19 cellular contexts compared by ENCODE assay signal in genomic region chr16:71880176-71880575, GRCh38. TPM values are rescaled to one million over a fixed set of nuclear protein-coding genes. Genes with fewer than 3 reads are reported as not detected.
A peak's percentile ranks its signal among the peaks of the same experiment; 100 is the strongest.
DNase-seq lines count a peak whose midpoint lies in the region; ATAC-seq and TF ChIP-seq lines count a peak whose summit lies in the region.
"Had no signal": no experiment of that assay in that cellular context is flagged by ENCODE, and none has a peak within 500 bp of the region (broad histone marks: within the 10 kb centered on the region; RNA-seq: fewer than 3 reads in every experiment).

No MANE protein-coding gene starts in this region.

- DNase-seq in Kasumi-1 (lab: John Stamatoyannopoulos, UW) (peak; percentile 94 to 95), SKM-1 (lab: John Stamatoyannopoulos, UW; ENCODE audit: unreplicated experiment) (peak; percentile 66), midbrain (lab: John Stamatoyannopoulos, UW) (peak; percentile 20), HFFc6 (no peak), glomerular visceral epithelial cell (ENCODE audit: extremely low spot score) (no peak)
- DNase-seq in stimulated activated CD4-positive, alpha-beta T cell treated with anti-CD3 and anti-CD28 coated beads, Interleukin-1b, Interleukin-23, amount 100 ng/mL, for 48 hours: no peak
- DNase-seq: activated CD4-positive, alpha-beta T cell treated with anti-CD3 and anti-CD28 coated beads for 4 hours; activated naive CD4-positive, alpha-beta T cell treated with anti-CD3 and anti-CD28 coated beads, Interleukin-2, amount 10 ng/mL, durations not matched to agents 7 days and 5 days; brain microvascular endothelial cell; DMS153; GOT3; left cardiac atrium; NCI-H1436 treated with DMSO at 0.1 percent for 48 hours; NCI-H82; uterus had no signal

- no peaks in the 10 kb centered on the region for H3K9me3 ChIP-seq in BLaER1
- H3K9me3 ChIP-seq: uterus had no signal

- peaks cover 49% of the 10 kb centered on the region for H3K4me1 ChIP-seq in BLaER1
- H3K4me1 ChIP-seq: uterus had no signal

- H3K27ac Mint-ChIP-seq in HFFc6: no peak overlapping the region

- no peaks in the 10 kb centered on the region; the same call in none of the 2 replicates for H3K27me3 Mint-ChIP-seq in HFFc6 (ENCODE audit: insufficient read depth)

- H4K20me1 ChIP-seq in BLaER1: peaks cover 39% of the 10 kb centered on the region

- peaks cover 45% of the 10 kb centered on the region for H3K36me3 ChIP-seq in BLaER1
- H3K36me3 ChIP-seq: uterus had no signal

- no peaks in the 10 kb centered on the region; the same call in 1 of the 2 replicates for H3K36me3 Mint-ChIP-seq in HFFc6 (ENCODE audit: low read depth)

- peaks cover 20% of the 10 kb centered on the region for H3K4me1 Mint-ChIP-seq in HFFc6 (ENCODE audit: low read depth)

- peak overlapping the region; percentile 71 for H3K27ac ChIP-seq in BLaER1
- H3K27ac ChIP-seq: brain microvascular endothelial cell, KMS-11, RWPE1, uterus had no signal

- no peaks in the 10 kb centered on the region for H3K9me3 Mint-ChIP-seq in HFFc6
- H3K9me3 Mint-ChIP-seq: activated naive CD4-positive, alpha-beta T cell treated with anti-CD3 and anti-CD28 coated beads, Interleukin-2, amount 10 ng/mL, durations not matched to agents 7 days and 5 days had no signal

- H3K4me3 ChIP-seq in BLaER1: peak overlapping the region; percentile 97; the same call in 1 of the 2 replicates
- H3K4me3 ChIP-seq: uterus had no signal

- H3K4me2 ChIP-seq in BLaER1: peak overlapping the region; percentile 96
- H3K4me2 ChIP-seq: KMS-11 had no signal

- peak overlapping the region; percentile 2; the same call in 1 of the 2 replicates for H3K9ac ChIP-seq in BLaER1
- H3K9ac ChIP-seq: KMS-11 had no signal

- TF ChIP-seq CTCF in HFFc6 (IDR thresholded peaks at IDR 0.05): no peak

- H3K27me3 ChIP-seq in BLaER1: no peaks in the 10 kb centered on the region
- H3K27me3 ChIP-seq: brain microvascular endothelial cell, uterus had no signal

- no peak for ATAC-seq in GM19324 (IDR thresholded peaks at IDR 0.05; ENCODE audit: low FRiP score, unreplicated experiment)
- ATAC-seq: left cardiac atrium had no signal

- H3K4me3 Mint-ChIP-seq in HFFc6: no peak overlapping the region

RNA-seq across cellular contexts. Expression of gene ZNF821, which starts 3.8 kb away (rescaled TPM):
- 1 to 10 TPM; 4.1 to 6.2 (median 4.7) TPM for total RNA-seq in HFFc6 (2021; fragmentation: NEBNext Ultra II Directional; extraction: Animal tissue kit (Norgen Biotek cat#: 25700))

RNA-seq across cellular contexts. Expression of gene IST1, which starts 15.2 kb away (rescaled TPM):
- total RNA-seq in HFFc6 (2021; fragmentation: NEBNext Ultra II Directional; extraction: Animal tissue kit (Norgen Biotek cat#: 25700)): 100 to 1,000 TPM; 113 to 136 (median 125) TPM

RNA-seq across cellular contexts. Expression of gene ATXN1L, which starts 34.4 kb away (rescaled TPM):
- 10 to 100 TPM; 14.9 to 19.0 (median 17.2) TPM for total RNA-seq in HFFc6 (2021; fragmentation: NEBNext Ultra II Directional; extraction: Animal tissue kit (Norgen Biotek cat#: 25700))

Comparison
In these comparisons a context has a peak if more than half of its experiments do, and no peak if none do; other contexts are left out.
1. DNase-seq: peak in Kasumi-1 (2 of 2), SKM-1 (single experiment) and midbrain (single experiment); none in HFFc6 (single experiment), stimulated activated CD4-positive, alpha-beta T cell treated with anti-CD3 and anti-CD28 coated beads, Interleukin-1b, Interleukin-23, amount 100 ng/mL, for 48 hours (single experiment) and glomerular visceral epithelial cell (single experiment).